ENCODE assay signal across 20 cellular contexts in the genomic region with DNA sequence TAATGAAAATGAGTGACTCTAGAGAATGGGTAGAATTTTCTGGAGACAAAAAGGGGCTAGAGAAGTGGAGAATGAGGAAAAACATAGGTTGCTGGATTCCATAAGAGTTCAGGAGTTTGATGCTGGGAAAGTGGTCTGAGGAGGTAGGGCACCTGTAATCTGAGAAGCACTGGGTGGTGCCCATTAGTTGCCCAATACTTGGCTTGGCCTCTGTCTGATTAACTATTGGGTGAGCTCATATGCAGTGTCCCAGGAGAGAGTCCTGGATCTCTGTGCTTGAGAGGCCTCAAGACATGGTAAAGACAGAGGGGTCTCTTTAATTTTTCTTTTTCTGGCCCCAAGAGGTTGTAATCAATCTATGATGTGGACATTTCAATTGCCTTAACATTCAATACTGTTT.
DNase-seq lines count a peak whose midpoint lies in the region; ATAC-seq, FAIRE-seq and TF ChIP-seq lines count a peak whose summit lies in the region.
"Had no signal": no experiment of that assay in that cellular context is flagged by ENCODE, and none has a peak within 500 bp of the region (broad histone marks: within the 10 kb centered on the region; RNA-seq: fewer than 3 reads in every experiment).

No MANE protein-coding gene starts in this region.

- H3K4me1 ChIP-seq in RWPE2 (ENCODE audit: insufficient read depth, poor library complexity, severe bottlenecking) (no peaks in the 10 kb centered on the region), foreskin keratinocyte (no peaks in the 10 kb centered on the region), HepG2 (ENCODE audit: insufficient read depth, low read length) (no peaks in the 10 kb centered on the region)

- no peaks in the 10 kb centered on the region for H4K20me1 ChIP-seq in HepG2 (ENCODE audit: insufficient read depth, low read length)

- in situ Hi-C loops in HepG2 (cut with HindIII; ENCODE audit: extremely low pct_ligation_motif_present, low pct_unique_long_range_greater_than_20kb), result no loop called here

- peak; percentile 8 for DNase-seq in NCI-H748 (lab: John Stamatoyannopoulos, UW; ENCODE audit: unreplicated experiment)
- DNase-seq in NCI-H748 treated with DMSO at 0.1 percent for 48 hours (lab: John Stamatoyannopoulos, UW), result no peak
- no peak for DNase-seq in RWPE2 (ENCODE audit: low spot score)
- peak; percentile 41 to 58 for DNase-seq in foreskin keratinocyte
- DNase-seq in HepG2 (ENCODE audit: low spot score), result no peak
- no peak for DNase-seq in posterior vena cava (ENCODE audit: low spot score)
- no peak for DNase-seq in activated naive CD4-positive, alpha-beta T cell treated with anti-CD3 and anti-CD28 coated beads, Interleukin-2, amount 50 U/mL, for 16 hours
- DNase-seq: 8988T; CD4-positive, CD25-positive, alpha-beta regulatory T cell; KBM-7; MG63; NCI-H2029 treated with DMSO at 0.1 percent for 48 hours; NCI-H2171; NCI-H524; SIG-M5 had no signal

- BruUV-seq in HepG2 (replicated peaks; lab: Mats Ljungman, UMichigan), result no TSS peak

- CTCF ChIA-PET in HepG2 (lab: Yijun Ruan, JAX; ENCODE audit: low intra/inter-chr PET ratio, low total read pairs), result no interaction called here

- peak; percentile 77 for ATAC-seq in RWPE2 (ENCODE audit: low read depth)
- peak; percentile 67 for ATAC-seq in foreskin keratinocyte
- ATAC-seq in HepG2, result no peak
- ATAC-seq in HG02973 (IDR thresholded peaks at IDR 0.05; ENCODE audit: unreplicated experiment), result no peak

- H3K27me3 ChIP-seq in RWPE2 (ENCODE audit: insufficient read depth, poor library complexity, severe bottlenecking) (no peaks in the 10 kb centered on the region), foreskin keratinocyte (no peaks in the 10 kb centered on the region), HepG2 (ENCODE audit: control insufficient read depth in 1 of 2, insufficient read depth in 2 of 2, low read length in 2 of 2) (no peaks in the 10 kb centered on the region)
- H3K27me3 ChIP-seq: MG63 had no signal

- H3K36me3 ChIP-seq in RWPE2 (ENCODE audit: low read depth) (no peaks in the 10 kb centered on the region), HepG2 (replicated peaks in 1 of 2; ENCODE audit: control insufficient read depth in 1 of 2, insufficient read depth in 2 of 2, low read length in 2 of 2) (no peaks in the 10 kb centered on the region)
- H3K36me3 ChIP-seq: MG63 had no signal

- intact Hi-C loops in HepG2 (cut with micrococcal nuclease; ENCODE audit: unreplicated experiment) (no loop called here), posterior vena cava (cut with DNase I) (no loop called here)

- FAIRE-seq in HepG2 (lab: Jason Lieb, UNC), result no peak
- FAIRE-seq: D721Med, GM18507, H54 had no signal

- H3K9me3 ChIP-seq in RWPE2 (ENCODE audit: severe bottlenecking) (no peaks in the 10 kb centered on the region), HepG2 (ENCODE audit: low read length) (no peaks in the 10 kb centered on the region)
- H3K9me3 ChIP-seq: MG63 had no signal

- POLR2A ChIA-PET in HepG2 (lab: Yijun Ruan, JAX), result no interaction called here

- no peak overlapping the region for H3K9ac ChIP-seq in HepG2 (ENCODE audit: insufficient read depth, low read depth, low read length)

- TF ChIP-seq CTCF in RWPE2 (IDR thresholded peaks at IDR 0.05; ENCODE audit: poor library complexity, severe bottlenecking), result no peak
- no peak for TF ChIP-seq CTCF in foreskin keratinocyte (conservative IDR thresholded peaks at IDR 0.05)
- TF ChIP-seq CTCF in HepG2 (CRISPR knock-in tag; IDR thresholded peaks at IDR 0.05), result no peak

- no peak overlapping the region for H3K27ac ChIP-seq in RWPE2 (ENCODE audit: poor library complexity, severe bottlenecking)
- no peak overlapping the region for H3K27ac ChIP-seq in foreskin keratinocyte
- no peak overlapping the region for H3K27ac ChIP-seq in HepG2 (ENCODE audit: extremely low read length, insufficient read depth, low read length)
- H3K27ac ChIP-seq: SK-N-MC had no signal

- no peaks in the 10 kb centered on the region for H3K79me2 ChIP-seq in HepG2 (ENCODE audit: insufficient read depth, low read length)

- no peak overlapping the region for H3K4me2 ChIP-seq in HepG2 (ENCODE audit: low read depth, low read length)

- no peak for TF ChIP-seq POLR2A in HepG2 (IDR thresholded peaks at IDR 0.05; ENCODE audit: insufficient read depth in 1 of 2, low read depth in 2 of 2, low read length in 2 of 2)

- H3K4me3 ChIP-seq in RWPE2 (ENCODE audit: severe bottlenecking) (no peak overlapping the region), HepG2 (replicated peaks in 1 of 3; ENCODE audit: insufficient read depth in 1 of 3, low read depth in 2 of 3, low read length in 3 of 3) (no peak overlapping the region)
- H3K4me3 ChIP-seq: MG63, SK-N-MC had no signal

- H2AFZ ChIP-seq in HepG2 (ENCODE audit: low read length), result no peak overlapping the region

- no peak for TF ChIP-seq EP300 in HepG2 (IDR thresholded peaks at IDR 0.05; ENCODE audit: low read depth in 2 of 2, low read length in 2 of 2)
- TF ChIP-seq EP300 in HepG2 (CRISPR knock-in tag; IDR thresholded peaks at IDR 0.05; ENCODE audit: borderline replicate concordance), result no peak

- TF ChIP-seq RAD21 in HepG2 (CRISPR knock-in tag; IDR thresholded peaks at IDR 0.05), result no peak

TF ChIP-seq in HepG2, 621 proteins besides CTCF, POLR2A, EP300 and RAD21 (continues in another document):
- no peak for TF ChIP-seq ZNF629 (CRISPR knock-in tag; conservative IDR thresholded peaks at IDR 0.05)
- TF ChIP-seq ZNF451 (CRISPR knock-in tag; IDR thresholded peaks at IDR 0.05), result no peak
- TF ChIP-seq ZBTB8A (CRISPR knock-in tag; IDR thresholded peaks at IDR 0.05; ENCODE audit: borderline replicate concordance, low read depth), result no peak
- TF ChIP-seq, protein P1, sequence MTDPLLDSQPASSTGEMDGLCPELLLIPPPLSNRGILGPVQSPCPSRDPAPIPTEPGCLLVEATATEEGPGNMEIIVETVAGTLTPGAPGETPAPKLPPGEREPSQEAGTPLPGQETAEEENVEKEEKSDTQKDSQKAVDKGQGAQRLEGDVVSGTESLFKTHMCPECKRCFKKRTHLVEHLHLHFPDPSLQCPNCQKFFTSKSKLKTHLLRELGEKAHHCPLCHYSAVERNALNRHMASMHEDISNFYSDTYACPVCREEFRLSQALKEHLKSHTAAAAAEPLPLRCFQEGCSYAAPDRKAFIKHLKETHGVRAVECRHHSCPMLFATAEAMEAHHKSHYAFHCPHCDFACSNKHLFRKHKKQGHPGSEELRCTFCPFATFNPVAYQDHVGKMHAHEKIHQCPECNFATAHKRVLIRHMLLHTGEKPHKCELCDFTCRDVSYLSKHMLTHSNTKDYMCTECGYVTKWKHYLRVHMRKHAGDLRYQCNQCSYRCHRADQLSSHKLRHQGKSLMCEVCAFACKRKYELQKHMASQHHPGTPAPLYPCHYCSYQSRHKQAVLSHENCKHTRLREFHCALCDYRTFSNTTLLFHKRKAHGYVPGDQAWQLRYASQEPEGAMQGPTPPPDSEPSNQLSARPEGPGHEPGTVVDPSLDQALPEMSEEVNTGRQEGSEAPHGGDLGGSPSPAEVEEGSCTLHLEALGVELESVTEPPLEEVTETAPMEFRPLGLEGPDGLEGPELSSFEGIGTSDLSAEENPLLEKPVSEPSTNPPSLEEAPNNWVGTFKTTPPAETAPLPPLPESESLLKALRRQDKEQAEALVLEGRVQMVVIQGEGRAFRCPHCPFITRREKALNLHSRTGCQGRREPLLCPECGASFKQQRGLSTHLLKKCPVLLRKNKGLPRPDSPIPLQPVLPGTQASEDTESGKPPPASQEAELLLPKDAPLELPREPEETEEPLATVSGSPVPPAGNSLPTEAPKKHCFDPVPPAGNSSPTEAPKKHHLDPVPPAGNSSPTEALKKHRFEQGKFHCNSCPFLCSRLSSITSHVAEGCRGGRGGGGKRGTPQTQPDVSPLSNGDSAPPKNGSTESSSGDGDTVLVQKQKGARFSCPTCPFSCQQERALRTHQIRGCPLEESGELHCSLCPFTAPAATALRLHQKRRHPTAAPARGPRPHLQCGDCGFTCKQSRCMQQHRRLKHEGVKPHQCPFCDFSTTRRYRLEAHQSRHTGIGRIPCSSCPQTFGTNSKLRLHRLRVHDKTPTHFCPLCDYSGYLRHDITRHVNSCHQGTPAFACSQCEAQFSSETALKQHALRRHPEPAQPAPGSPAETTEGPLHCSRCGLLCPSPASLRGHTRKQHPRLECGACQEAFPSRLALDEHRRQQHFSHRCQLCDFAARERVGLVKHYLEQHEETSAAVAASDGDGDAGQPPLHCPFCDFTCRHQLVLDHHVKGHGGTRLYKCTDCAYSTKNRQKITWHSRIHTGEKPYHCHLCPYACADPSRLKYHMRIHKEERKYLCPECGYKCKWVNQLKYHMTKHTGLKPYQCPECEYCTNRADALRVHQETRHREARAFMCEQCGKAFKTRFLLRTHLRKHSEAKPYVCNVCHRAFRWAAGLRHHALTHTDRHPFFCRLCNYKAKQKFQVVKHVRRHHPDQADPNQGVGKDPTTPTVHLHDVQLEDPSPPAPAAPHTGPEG (CRISPR knock-in tag; IDR thresholded peaks at IDR 0.05), result no peak
- TF ChIP-seq ZKSCAN5 (CRISPR knock-in tag; IDR thresholded peaks at IDR 0.05), result no peak
- no peak for TF ChIP-seq MTF1 (CRISPR knock-in tag; IDR thresholded peaks at IDR 0.05)
- TF ChIP-seq, protein P2, sequence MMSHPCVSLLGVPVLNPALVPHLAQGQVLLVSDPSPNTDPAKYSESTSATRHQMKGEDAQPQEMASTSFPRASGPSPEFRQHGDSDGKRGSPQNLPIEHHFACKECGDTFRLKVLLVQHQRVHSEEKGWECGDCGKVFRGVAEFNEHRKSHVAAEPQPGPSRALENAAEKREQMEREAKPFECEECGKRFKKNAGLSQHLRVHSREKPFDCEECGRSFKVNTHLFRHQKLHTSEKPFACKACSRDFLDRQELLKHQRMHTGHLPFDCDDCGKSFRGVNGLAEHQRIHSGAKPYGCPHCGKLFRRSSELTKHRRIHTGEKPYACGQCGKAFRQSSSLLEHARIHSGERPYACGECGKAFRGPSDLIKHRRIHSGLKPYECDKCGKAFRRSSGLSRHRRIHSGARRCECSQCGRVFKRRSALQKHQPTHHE (CRISPR knock-in tag; IDR thresholded peaks at IDR 0.05; ENCODE audit: borderline replicate concordance), result no peak
- no peak for TF ChIP-seq ZNF850 (CRISPR knock-in tag; conservative IDR thresholded peaks at IDR 0.05)

Comparison
In these comparisons a context has a peak if more than half of its experiments do, and no peak if none do; other contexts are left out.
1. DNase-seq: peak in NCI-H748 (single experiment) and foreskin keratinocyte (2 of 2); none in NCI-H748 treated with DMSO at 0.1 percent for 48 hours (single experiment), RWPE2 (single experiment), HepG2 (single experiment), posterior vena cava (single experiment) and activated naive CD4-positive, alpha-beta T cell treated with anti-CD3 and anti-CD28 coated beads, Interleukin-2, amount 50 U/mL, for 16 hours (single experiment).
2. ATAC-seq: peak in RWPE2 (single experiment) and foreskin keratinocyte (single experiment); none in HepG2 (single experiment) and HG02973 (single experiment).